Comparison of ENCODE assay signal across 23 cellular contexts in genomic region chr18:26940744-26941398, GRCh38.
DNase-seq lines count a peak whose midpoint lies in the region; ATAC-seq and TF ChIP-seq lines count a peak whose summit lies in the region.
"Had no signal": no experiment of that assay in that cellular context is flagged by ENCODE, and none has a peak within 500 bp of the region (broad histone marks: within the 10 kb centered on the region; RNA-seq: fewer than 3 reads in every experiment).

No MANE protein-coding gene starts in this region.

- no peaks in the 10 kb centered on the region for H3F3A ChIP-seq in SU-DHL-6 (ENCODE audit: insufficient read depth)

- DNase-seq in substantia nigra (lab: John Stamatoyannopoulos, UW), result no peak
- no peak for DNase-seq in GM13976 (ENCODE audit: low spot score)
- no peak for DNase-seq in activated CD4-positive, alpha-beta T cell treated with anti-CD3 and anti-CD28 coated beads, Interleukin-2, amount 50 U/mL, for 4 hours
- DNase-seq: BE2C; CD8-positive, alpha-beta memory T cell; DMS 273 treated with DMSO at 0.1 percent for 48 hours; DMS79; EL; GDM1; NCI-H1092; NCI-H1417 treated with DMSO at 0.1 percent for 48 hours; NCI-H1694 treated with DMSO at 0.1 percent for 48 hours; NCI-H2081 treated with DMSO at 0.1 percent for 48 hours; NCI-H2171; NCI-H226; NCI-H510A had no signal

- H3K27ac ChIP-seq in 22Rv1 (peak overlapping the region; percentile 50), SU-DHL-6 (ENCODE audit: low read depth, low read length) (no peak overlapping the region), cingulate gyrus (ENCODE audit: low read depth, low read length) (peak overlapping the region; percentile 82), substantia nigra (ENCODE audit: low read depth, low read length, poor library complexity, severe bottlenecking) (peak overlapping the region; percentile 20)
- H3K27ac ChIP-seq: HL-60, SJSA1 had no signal

- H3K36me3 ChIP-seq in SU-DHL-6 (ENCODE audit: low read length), result no peaks in the 10 kb centered on the region
- H3K36me3 ChIP-seq: BE2C, SJSA1 had no signal

- no peak for ATAC-seq in HG02678 (IDR thresholded peaks at IDR 0.05; ENCODE audit: unreplicated experiment)
- ATAC-seq: HCT116 had no signal

- no peaks in the 10 kb centered on the region for H3K9me3 ChIP-seq in SU-DHL-6 (ENCODE audit: insufficient read depth, low read length)
- H3K9me3 ChIP-seq: BE2C, SJSA1 had no signal

- H3K79me2 ChIP-seq in SU-DHL-6 (ENCODE audit: insufficient read depth, low read length), result no peaks in the 10 kb centered on the region

- TF ChIP-seq CTCF in 22Rv1 (IDR thresholded peaks at IDR 0.05) (no peak), SU-DHL-6 (IDR thresholded peaks at IDR 0.05; ENCODE audit: insufficient read depth, low read length, poor library complexity, severe bottlenecking) (no peak), GM13976 (IDR thresholded peaks at IDR 0.05; ENCODE audit: borderline replicate concordance, control extremely low read depth, extremely low read depth, insufficient read depth, missing control alignments) (no peak)

- no peak overlapping the region for H3K4me2 ChIP-seq in SU-DHL-6 (ENCODE audit: low read depth, low read length, poor library complexity, severe bottlenecking)

- in situ Hi-C loops in GM13976 (cut with MboI; ENCODE audit: low sequenced_read_pairs, unreplicated experiment), result no loop called here

- no peak overlapping the region for H3K9ac ChIP-seq in SU-DHL-6 (ENCODE audit: low read length)

- no peak overlapping the region for H3K4me3 ChIP-seq in SU-DHL-6 (ENCODE audit: insufficient read depth, low read length, poor library complexity, severe bottlenecking)
- H3K4me3 ChIP-seq: SJSA1 had no signal

- H3K9me2 ChIP-seq in SU-DHL-6 (replicated peaks; ENCODE audit: insufficient read depth, low read length), result no peaks in the 10 kb centered on the region

- H3K27me3 ChIP-seq in SU-DHL-6 (ENCODE audit: low read length), result no peaks in the 10 kb centered on the region
- H3K27me3 ChIP-seq: BE2C had no signal

- H4K20me1 ChIP-seq in SU-DHL-6 (ENCODE audit: low read depth, low read length), result no peaks in the 10 kb centered on the region

- peak overlapping the region; percentile 30 for H2AFZ ChIP-seq in SU-DHL-6 (ENCODE audit: low read depth, low read length, severe bottlenecking)
